ENCODE assay signal across 8 cellular contexts in the genomic region with DNA sequence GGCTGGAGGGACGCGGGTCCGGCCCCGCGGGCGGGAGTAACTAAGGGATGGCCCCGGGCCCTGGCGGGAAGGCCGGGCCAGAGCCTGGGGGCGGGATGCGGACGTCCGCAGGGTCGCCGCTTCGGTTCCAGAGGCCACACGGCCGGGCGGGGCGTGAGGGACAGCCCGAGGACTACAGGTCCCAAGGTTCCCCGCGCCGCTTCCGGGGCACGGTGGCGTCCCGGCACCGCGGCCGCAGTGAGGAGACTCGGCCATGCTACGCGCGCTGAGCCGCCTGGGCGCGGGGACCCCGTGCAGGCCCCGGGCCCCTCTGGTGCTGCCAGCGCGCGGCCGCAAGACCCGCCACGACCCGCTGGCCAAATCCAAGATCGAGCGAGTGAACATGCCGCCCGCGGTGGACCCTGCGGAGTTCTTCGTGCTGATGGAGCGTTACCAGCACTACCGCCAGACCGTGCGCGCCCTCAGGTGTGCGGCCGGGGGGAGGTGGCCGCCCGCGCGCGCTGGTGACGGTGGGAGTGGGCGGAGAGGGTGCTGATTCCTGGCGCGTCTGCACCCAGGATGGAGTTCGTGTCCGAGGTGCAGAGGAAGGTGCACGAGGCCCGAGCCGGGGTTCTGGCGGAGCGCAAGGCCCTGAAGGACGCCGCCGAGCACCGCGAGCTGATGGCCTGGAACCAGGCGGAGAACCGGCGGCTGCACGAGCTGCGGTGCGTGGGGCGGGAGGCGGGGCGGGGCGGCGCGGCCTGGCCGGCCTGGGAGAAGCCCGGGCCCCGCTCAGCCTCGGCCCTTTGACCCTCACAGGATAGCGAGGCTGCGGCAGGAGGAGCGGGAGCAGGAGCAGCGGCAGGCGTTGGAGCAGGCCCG. TPM values are rescaled to one million over a fixed set of nuclear protein-coding genes. Genes with fewer than 3 reads are reported as not detected.
DNase-seq lines count a peak whose midpoint lies in the region; ATAC-seq, FAIRE-seq and TF ChIP-seq lines count a peak whose summit lies in the region.

A gene (plus strand): TSS at position 237 of the 861 bp plus-strand sequence. CDS start 17 bp downstream, at position 254.

- TF ChIP-seq POLR2A in GM12892 (IDR thresholded peaks at IDR 0.05; ENCODE audit: low read depth, low read length): peak; percentile 66; the same call in 1 of the 2 replicates

- DNase-seq in GM12892 (ENCODE audit: insufficient read length): peak; percentile 93
- peak; percentile 82 for DNase-seq in NCI-H1105 treated with DMSO at 0.1 percent for 48 hours (lab: John Stamatoyannopoulos, UW)
- DNase-seq in T-helper 22 cell (ENCODE audit: low read depth): peak; percentile 56
- peak; percentile 31 for DNase-seq in astrocyte of the cerebellum (ENCODE audit: low read depth)
- peak; percentile 76 to 88 for DNase-seq in hippocampal formation (lab: John Stamatoyannopoulos, UW)
- DNase-seq in retinal pigment epithelial cell (ENCODE audit: low read depth): no peak
- no peak for DNase-seq in cortex of kidney (lab: John Stamatoyannopoulos, UW)

- TF ChIP-seq CTCF in astrocyte of the cerebellum (IDR thresholded peaks at IDR 0.05; ENCODE audit: low read depth, low read length, missing control alignments): no peak
- TF ChIP-seq CTCF in retinal pigment epithelial cell (conservative IDR thresholded peaks at IDR 0.05; ENCODE audit: low read depth, low read length): no peak

- in situ Hi-C loops in astrocyte of the cerebellum (cut with HindIII; ENCODE audit: low sequenced_read_pairs): no loop called here

- ATAC-seq in HG02610 (IDR thresholded peaks at IDR 0.05; ENCODE audit: unreplicated experiment): peak; percentile 90

- FAIRE-seq in GM12892 (lab: Jason Lieb, UNC): peak; percentile 99

- H3K4me3 ChIP-seq in astrocyte of the cerebellum (ENCODE audit: low read depth, low read length): peak within 1 kb of the TSS; percentile 81
- H3K4me3 ChIP-seq in retinal pigment epithelial cell (ENCODE audit: low read length): peak within 1 kb of the TSS; percentile 73

RNA-seq across cellular contexts. Expression of the gene that starts here (rescaled TPM):
- polyA plus RNA-seq in GM12892 (2012; ENCODE audit: missing spikeins): 26.6 TPM

Comparison
In these comparisons a context has a peak if more than half of its experiments do, and no peak if none do; other contexts are left out.
1. DNase-seq: peak in GM12892 (single experiment), NCI-H1105 treated with DMSO at 0.1 percent for 48 hours (single experiment), T-helper 22 cell (single experiment), astrocyte of the cerebellum (single experiment) and hippocampal formation (2 of 2); none in retinal pigment epithelial cell (single experiment) and cortex of kidney (single experiment).